9 cellular contexts compared by ENCODE assay signal in genomic region chr11:73866586-73866996, GRCh38. TPM values are rescaled to one million over a fixed set of nuclear protein-coding genes. Genes with fewer than 3 reads are reported as not detected.
DNase-seq lines count a peak whose midpoint lies in the region; ATAC-seq and TF ChIP-seq lines count a peak whose summit lies in the region.
"Had no signal": no experiment of that assay in that cellular context is flagged by ENCODE, and none has a peak within 500 bp of the region (broad histone marks: within the 10 kb centered on the region; RNA-seq: fewer than 3 reads in every experiment).

No MANE protein-coding gene starts in this region.

- dilution Hi-C loops in mammary epithelial cell (cut with HindIII; ENCODE audit: low sequenced_read_pairs), result no loop called here

- H2AFZ ChIP-seq in mammary epithelial cell (ENCODE audit: low read depth, low read length), result no peak overlapping the region

- H3K4me1 ChIP-seq in mammary epithelial cell (ENCODE audit: insufficient read depth, low read length), result peaks cover 11% of the 10 kb centered on the region

- H3K79me2 ChIP-seq in mammary epithelial cell (ENCODE audit: insufficient read depth, low read length), result no peaks in the 10 kb centered on the region

- no peaks in the 10 kb centered on the region for H3K27me3 ChIP-seq in mammary epithelial cell (ENCODE audit: insufficient read depth, low read length)

- H3K9me3 ChIP-seq in mammary epithelial cell (replicated peaks; ENCODE audit: insufficient read depth, low read length), result no peaks in the 10 kb centered on the region

- no peak overlapping the region for H3K4me3 ChIP-seq in mammary epithelial cell (replicated peaks in 1 of 3; ENCODE audit: insufficient read depth in 1 of 3, low read depth in 2 of 3, low read length in 3 of 3)

- H3K9ac ChIP-seq in mammary epithelial cell (ENCODE audit: insufficient read depth, low read length), result no peak overlapping the region

- no peaks in the 10 kb centered on the region for H4K20me1 ChIP-seq in mammary epithelial cell (ENCODE audit: insufficient read depth, low read length)

- TF ChIP-seq CTCF in mammary epithelial cell (conservative IDR thresholded peaks at IDR 0.05 in 1 of 2, IDR thresholded peaks at IDR 0.05 in 1 of 2; ENCODE audit: extremely low read depth in 1 of 2, insufficient read depth in 1 of 2, low read depth in 1 of 2, low read length in 2 of 2), result no peak

- CTCF ChIA-PET in mammary epithelial cell (lab: Charles Lee; ENCODE audit: low non-redundant PET), result interaction anchor here (0.8 kb wide), 1 partner anchor 24 kb away, joined by 3 read pairs; no protein-coding TSS in a partner anchor

- 72% methylated on average over 2 of the region's 2 CpGs for WGBS in mammary epithelial cell (ENCODE audit: low coverage, missing lambda C conversion rate)

- no peak overlapping the region for H3K27ac ChIP-seq in mammary epithelial cell (ENCODE audit: insufficient read depth, low read depth, low read length)
- H3K27ac ChIP-seq: C4-2B had no signal

- ATAC-seq in Right ventricle myocardium inferior (peak; percentile 52), HG03196 (IDR thresholded peaks at IDR 0.05; ENCODE audit: unreplicated experiment) (no peak)
- no peak for ATAC-seq in activated CD4-positive, CD25-positive, alpha-beta regulatory T cell treated with anti-CD3 and anti-CD28 coated beads, Interleukin-2, amount 50 U/mL, for 24 hours

- DNase-seq in Right ventricle myocardium inferior (ENCODE audit: missing footprints) (no peak), cardiac septum (ENCODE audit: low spot score) (no peak), mammary epithelial cell (peak; percentile 79), kidney glomerular epithelial cell (lab: John Stamatoyannopoulos, UW) (peak; percentile 83), cerebellum (ENCODE audit: low spot score) (no peak), SIG-M5 treated with dmso at 0.1 percent for 504 hours (lab: John Stamatoyannopoulos, UW; ENCODE audit: unreplicated experiment) (no peak)

- H3K36me3 ChIP-seq in mammary epithelial cell (ENCODE audit: insufficient read depth, low read length), result no peaks in the 10 kb centered on the region

- no TSS peak for BruUV-seq in mammary epithelial cell (replicated peaks; lab: Mats Ljungman, UMichigan)

- intact Hi-C loops in Right ventricle myocardium inferior (cut with DNase I), result no loop called here
- intact Hi-C loops in cardiac septum (cut with DNase I), result no loop called here
- intact Hi-C loops in mammary epithelial cell (cut with micrococcal nuclease), result no loop called here

- in situ Hi-C loops in mammary epithelial cell (cut with MboI; ENCODE audit: low sequenced_read_pairs in 2 of 2), result no loop called here

- H3K4me2 ChIP-seq in mammary epithelial cell (ENCODE audit: insufficient read depth, low read depth, low read length), result no peak overlapping the region

RNA-seq across cellular contexts. Expression of gene COA4, which starts 10.1 kb away (rescaled TPM):
- total RNA-seq in Right ventricle myocardium inferior (51.2 TPM), cardiac septum (52.9 TPM), mammary epithelial cell (10 to 100 TPM; 58.0 to 75.4 TPM), cerebellum (24.9 TPM)
- polyA plus RNA-seq in mammary epithelial cell, result 118 TPM
- 71.0 TPM for polyA minus RNA-seq in mammary epithelial cell

RNA-seq across cellular contexts. Expression of gene PAAF1, which starts 10.2 kb away (rescaled TPM):
- total RNA-seq in Right ventricle myocardium inferior (10.7 TPM), cardiac septum (14.9 TPM), mammary epithelial cell (10 to 100 TPM in 1 of 2 donors, 1 to 10 TPM in 1; 7.7 to 20.0 TPM), cerebellum (20.1 TPM)
- 13.9 TPM for polyA plus RNA-seq in mammary epithelial cell
- 43.8 TPM for polyA minus RNA-seq in mammary epithelial cell

Comparison
In these comparisons a context has a peak if more than half of its experiments do, and no peak if none do; other contexts are left out.
1. DNase-seq: peak in mammary epithelial cell (single experiment) and kidney glomerular epithelial cell (single experiment); none in Right ventricle myocardium inferior (single experiment), cardiac septum (single experiment), cerebellum (single experiment) and SIG-M5 treated with dmso at 0.1 percent for 504 hours (single experiment).